In the genomic region with DNA sequence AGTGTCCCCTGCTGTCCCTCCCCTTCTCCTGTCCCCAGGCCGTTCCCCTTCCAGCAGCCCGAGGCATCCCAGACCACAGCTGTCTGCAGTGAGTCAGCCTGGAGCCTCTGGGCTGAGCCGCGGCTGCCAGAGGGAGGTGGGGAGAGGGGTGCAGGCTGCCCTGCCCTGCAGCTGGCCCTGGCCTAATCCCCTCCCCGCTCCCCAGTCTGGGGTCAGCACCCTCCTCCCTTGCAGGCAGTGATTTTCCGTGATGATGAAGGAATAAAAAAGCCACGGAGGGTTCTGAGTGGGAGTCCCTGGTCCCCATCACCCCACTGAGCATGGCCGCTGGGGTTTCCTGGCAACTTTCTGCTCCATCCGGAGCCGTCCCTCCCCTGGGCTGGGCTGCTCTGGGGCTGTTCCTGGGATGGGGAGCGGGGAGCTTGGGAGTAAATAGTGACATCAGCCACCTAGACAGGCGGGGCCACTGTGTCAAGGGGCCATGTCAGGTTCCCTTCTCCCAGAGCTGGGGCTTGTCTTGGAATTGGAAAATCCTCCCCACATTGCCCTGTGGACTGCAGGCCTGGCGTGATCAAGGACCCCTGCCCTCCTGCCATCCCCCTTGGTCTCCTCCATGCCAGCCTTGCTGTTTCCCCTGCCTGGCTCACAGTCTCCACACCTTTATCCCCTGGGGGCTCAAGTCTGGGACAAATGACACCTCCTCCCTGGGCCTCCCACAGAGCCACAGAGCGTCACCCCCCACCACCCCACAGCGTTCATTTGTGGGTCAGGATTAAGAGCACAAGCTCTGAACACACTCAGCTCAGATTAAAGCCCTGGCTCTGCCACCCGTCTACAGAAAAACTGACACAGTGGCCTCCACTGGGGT, we compare ENCODE assay signal across 8 cellular contexts. TPM values are rescaled to one million over a fixed set of nuclear protein-coding genes. Genes with fewer than 3 reads are reported as not detected.
DNase-seq lines count a peak whose midpoint lies in the region; ATAC-seq and TF ChIP-seq lines count a peak whose summit lies in the region.

No MANE protein-coding gene starts in this region.

- TF ChIP-seq CTCF in body of pancreas (IDR thresholded peaks at IDR 0.05) (no peak), stomach (IDR thresholded peaks at IDR 0.05) (no peak)

- peaks cover 0 to 10% (median 2%) of the 10 kb centered on the region in 11 experiments; a peak in 10 of 22 replicates for H3K36me3 ChIP-seq in BLaER1 treated with 17β-estradiol and CSF1 and Interleukin-3, amounts not matched to agents 10 nM and 100 nM
- H3K36me3 ChIP-seq in body of pancreas (replicated peaks in 1 of 2; ENCODE audit: insufficient read depth in 1 of 2, low read depth in 2 of 2) (no peaks in the 10 kb centered on the region), stomach (no peaks in the 10 kb centered on the region)

- peaks cover 0 to 21% (median 3%) of the 10 kb centered on the region in 11 experiments; a peak in 10 of 22 replicates for H4K20me1 ChIP-seq in BLaER1 treated with 17β-estradiol and CSF1 and Interleukin-3, amounts not matched to agents 10 nM and 100 nM

- 71 to 74% methylated on average over 7 to 16 of the region's 16 CpGs for WGBS in body of pancreas, 2 donors
- WGBS in stomach, 5 donors = 23 to 35% (median 25%) methylated on average over 11 to 16 of the region's 16 CpGs

- peak overlapping the region; percentile 67 to 95 (median 85) for H3K4me2 ChIP-seq in BLaER1 treated with 17β-estradiol and CSF1 and Interleukin-3, amounts not matched to agents 10 nM and 100 nM

- peak overlapping the region in 10 of 11 experiments; percentile 23 to 83 (median 74); a peak in 19 of 22 replicates for H3K27ac ChIP-seq in BLaER1 treated with 17β-estradiol and CSF1 and Interleukin-3, amounts not matched to agents 10 nM and 100 nM
- H3K27ac ChIP-seq in body of pancreas = peak overlapping the region; percentile 61 to 85 (median 71)
- peak overlapping the region; percentile 81 to 94 (median 93) for H3K27ac ChIP-seq in stomach

- H3K9ac ChIP-seq in BLaER1 treated with 17β-estradiol and CSF1 and Interleukin-3, amounts not matched to agents 10 nM and 100 nM = peak overlapping the region in 10 of 11 experiments; percentile 30 to 75 (median 59); a peak in 19 of 22 replicates

- no peaks in the 10 kb centered on the region for H3K9me3 ChIP-seq in BLaER1 treated with 17β-estradiol and CSF1 and Interleukin-3, amounts not matched to agents 10 nM and 100 nM (replicated peaks in 1 of 11)
- H3K9me3 ChIP-seq in body of pancreas (no peaks in the 10 kb centered on the region), stomach (no peaks in the 10 kb centered on the region)

- DNase-seq in LoVo (ENCODE audit: low spot score) (peak; percentile 51), body of pancreas (peak in 3 of 4 donors; percentile 51 to 61 (median 51)), islet precursor cell (peak; percentile 96), stomach (peak; percentile 68), NOMO-1 (lab: John Stamatoyannopoulos, UW; ENCODE audit: unreplicated experiment in 2 of 2) (no peak)

- TF ChIP-seq EP300 in stomach (IDR thresholded peaks at IDR 0.05) = no peak

- ATAC-seq in body of pancreas (no peak), GM18517 (IDR thresholded peaks at IDR 0.05; ENCODE audit: unreplicated experiment) (no peak), HG02798 (IDR thresholded peaks at IDR 0.05; ENCODE audit: poor library complexity, unreplicated experiment) (no peak)

- TF ChIP-seq POLR2A in body of pancreas (IDR thresholded peaks at IDR 0.05) (no peak), stomach (IDR thresholded peaks at IDR 0.05) (no peak)

- H3K4me1 ChIP-seq in BLaER1 treated with 17β-estradiol and CSF1 and Interleukin-3, amounts not matched to agents 10 nM and 100 nM = peaks cover 58 to 87% (median 84%) of the 10 kb centered on the region in 10 experiments
- H3K4me1 ChIP-seq in body of pancreas (peaks cover 63% of the 10 kb centered on the region), stomach (peaks cover 60 to 74% (median 67%) of the 10 kb centered on the region in 4 donors)

- no peaks in the 10 kb centered on the region for H3K27me3 ChIP-seq in BLaER1 treated with 17β-estradiol and CSF1 and Interleukin-3, amounts not matched to agents 10 nM and 100 nM
- H3K27me3 ChIP-seq in body of pancreas = no peaks in the 10 kb centered on the region
- H3K27me3 ChIP-seq in stomach = no peaks in the 10 kb centered on the region

- intact Hi-C loops in body of pancreas (cut with DNase I) = no loop called here
- intact Hi-C loops in stomach (cut with DNase I; ENCODE audit: low total_unique reads) = loop anchor here (2.0 kb wide), 1 partner anchor 64 kb away; no protein-coding TSS in a partner anchor

- H3K4me3 ChIP-seq in BLaER1 treated with 17β-estradiol and CSF1 and Interleukin-3, amounts not matched to agents 10 nM and 100 nM = peak overlapping the region in 3 of 10 experiments; percentile 12 to 47 (median 45); a peak in 6 of 20 replicates
- H3K4me3 ChIP-seq in body of pancreas (no peak overlapping the region), stomach (peak overlapping the region in 1 of 4 donors; percentile 37)

RNA-seq across cellular contexts. Expression of a gene that starts 16.7 kb away (rescaled TPM):
- total RNA-seq in body of pancreas (1 to 10 TPM; 1.8 to 6.9 TPM), stomach (10 to 100 TPM in 3 of 5 donors, not detected in 2; 11.9 to 20.4 (median 18.7) TPM)
- 1 to 10 TPM; 3.7 to 6.5 (median 5.0) TPM for polyA plus RNA-seq in stomach

RNA-seq across cellular contexts. Expression of a gene that starts 49.6 kb away (rescaled TPM):
- total RNA-seq in body of pancreas (100 to 1,000 TPM in 1 of 2 donors, 10 to 100 TPM in 1; 18.9 to 105 TPM), stomach (100 to 1,000 TPM in 4 of 5 donors, 10 to 100 TPM in 1; 45.5 to 626 (median 149) TPM)
- 10 to 100 TPM; 23.2 to 36.4 (median 27.6) TPM for polyA plus RNA-seq in stomach

RNA-seq across cellular contexts. Expression of a gene that starts 58.5 kb away (rescaled TPM):
- total RNA-seq in body of pancreas = 100 to 1,000 TPM; 133 to 165 TPM
- 100 to 1,000 TPM; 120 to 415 (median 251) TPM for total RNA-seq in stomach
- 100 to 1,000 TPM in 2 of 3 donors, 10 to 100 TPM in 1; 82.4 to 158 (median 144) TPM for polyA plus RNA-seq in stomach

Comparison
In these comparisons a context has a peak if more than half of its experiments do, and no peak if none do; other contexts are left out.
1. DNase-seq: peak in LoVo (single experiment), body of pancreas (3 of 4), islet precursor cell (single experiment) and stomach (single experiment); none in NOMO-1 (0 of 2).
2. Peak in every context shown above with its lines, with median percentiles within 50 percentile points of each other: H3K27ac ChIP-seq.